14 cellular contexts compared by ENCODE assay signal in genomic region chr7:24660541-24660940, GRCh38.
DNase-seq lines count a peak whose midpoint lies in the region; ATAC-seq, FAIRE-seq and TF ChIP-seq lines count a peak whose summit lies in the region.
"Had no signal": no experiment of that assay in that cellular context is flagged by ENCODE, and none has a peak within 500 bp of the region (broad histone marks: within the 10 kb centered on the region; RNA-seq: fewer than 3 reads in every experiment).

No MANE protein-coding gene starts in this region.

- no peak overlapping the region for H3K9ac ChIP-seq in subcutaneous abdominal adipose tissue (ENCODE audit: low read length in 5 of 5)

- H3K9me3 Mint-ChIP-seq in naive thymus-derived CD8-positive, alpha-beta T cell, result no peaks in the 10 kb centered on the region
- H3K9me3 Mint-ChIP-seq in CD4-positive, alpha-beta T cell, result no peaks in the 10 kb centered on the region

- CTCF ChIA-PET in CD4-positive, alpha-beta T cell (lab: Charles Lee), result no interaction called here

- FAIRE-seq in GM19239 (lab: Jason Lieb, UNC), result peak; percentile 8

- H3K36me3 Mint-ChIP-seq in naive thymus-derived CD8-positive, alpha-beta T cell, result peaks cover 6 to 31% (median 29%) of the 10 kb centered on the region in 3 donors
- peaks cover 22% of the 10 kb centered on the region for H3K36me3 Mint-ChIP-seq in CD4-positive, alpha-beta T cell (ENCODE audit: low read depth)
- H3K36me3 Mint-ChIP-seq: CD14-positive monocyte had no signal

- no peaks in the 10 kb centered on the region for H3K27me3 Mint-ChIP-seq in naive thymus-derived CD8-positive, alpha-beta T cell
- no peaks in the 10 kb centered on the region for H3K27me3 Mint-ChIP-seq in CD4-positive, alpha-beta T cell

- TF ChIP-seq CTCF in cardiac fibroblast (IDR thresholded peaks at IDR 0.05; ENCODE audit: low read depth, low read length) (no peak), fibroblast of villous mesenchyme (IDR thresholded peaks at IDR 0.05; ENCODE audit: insufficient read depth, low read depth, low read length) (no peak)
- no peak for TF ChIP-seq CTCF in CD4-positive, alpha-beta T cell (IDR thresholded peaks at IDR 0.05)

- peaks cover 0 to 25% (median 21%) of the 10 kb centered on the region in 5 donors for H3K4me1 ChIP-seq in subcutaneous abdominal adipose tissue (ENCODE audit: control insufficient read depth in 5 of 5, insufficient read depth in 5 of 5, low read length in 5 of 5)
- H3K4me1 ChIP-seq: Caco-2 had no signal

- H3K27ac ChIP-seq in subcutaneous abdominal adipose tissue (ENCODE audit: low read depth, low read length), result peak overlapping the region; percentile 63
- no peak overlapping the region for H3K27ac ChIP-seq in CD4-positive, alpha-beta T cell (ENCODE audit: low read depth, low read length)

- ATAC-seq in naive thymus-derived CD8-positive, alpha-beta T cell, result no peak
- ATAC-seq in CD4-positive, alpha-beta T cell (ENCODE audit: poor library complexity), result no peak
- ATAC-seq: SK-N-SH treated with all-trans-retinoic acid at 6 μM for 48 hours had no signal

- no peaks in the 10 kb centered on the region for H3K9me3 ChIP-seq in subcutaneous abdominal adipose tissue (ENCODE audit: control insufficient read depth in 5 of 5, low read length in 5 of 5)
- H3K9me3 ChIP-seq in CD4-positive, alpha-beta T cell (ENCODE audit: control insufficient read depth, low read length), result no peaks in the 10 kb centered on the region
- H3K9me3 ChIP-seq: Caco-2 had no signal

- H3K36me3 ChIP-seq in subcutaneous abdominal adipose tissue (ENCODE audit: control insufficient read depth in 5 of 5, insufficient read depth in 5 of 5, low read length in 5 of 5), result no peaks in the 10 kb centered on the region

- H3K27me3 ChIP-seq in subcutaneous abdominal adipose tissue (ENCODE audit: control insufficient read depth in 5 of 5, insufficient read depth in 4 of 5, low read length in 5 of 5), result no peaks in the 10 kb centered on the region
- no peaks in the 10 kb centered on the region for H3K27me3 ChIP-seq in CD4-positive, alpha-beta T cell (ENCODE audit: control insufficient read depth, insufficient read depth, low read length)

- no peak for DNase-seq in GM19239 (ENCODE audit: insufficient read length, low spot score)
- peak; percentile 67 to 81 for DNase-seq in cardiac fibroblast (ENCODE audit: low read depth in 2 of 2)
- DNase-seq in fibroblast of villous mesenchyme (ENCODE audit: low read depth), result peak; percentile 77
- no peak for DNase-seq in naive thymus-derived CD8-positive, alpha-beta T cell
- no peak for DNase-seq in GM19238 (ENCODE audit: insufficient read length, low spot score)
- DNase-seq in CD4-positive, alpha-beta T cell, result no peak
- DNase-seq: Caco-2, KG1, NCI-H1092, NCI-H446 treated with DMSO at 0.1 percent for 48 hours, SHP77 had no signal

- H3K27ac Mint-ChIP-seq in naive thymus-derived CD8-positive, alpha-beta T cell, result no peak overlapping the region
- no peak overlapping the region for H3K27ac Mint-ChIP-seq in CD4-positive, alpha-beta T cell

- H3K4me1 Mint-ChIP-seq in naive thymus-derived CD8-positive, alpha-beta T cell, result no peaks in the 10 kb centered on the region
- H3K4me1 Mint-ChIP-seq in CD4-positive, alpha-beta T cell (ENCODE audit: low read depth), result no peaks in the 10 kb centered on the region
- H3K4me1 Mint-ChIP-seq: CD14-positive monocyte had no signal

- intact Hi-C loops in CD4-positive, alpha-beta T cell (cut with DNase I, micrococcal nuclease), result loop anchor here in 1 of 2 experiments (10.0 kb wide), 2 partner anchors 966 to 1386 kb away; no protein-coding TSS in a partner anchor

- POLR2A ChIA-PET in naive thymus-derived CD8-positive, alpha-beta T cell (lab: Charles Lee), result no interaction called here
- POLR2A ChIA-PET in CD4-positive, alpha-beta T cell (lab: Charles Lee), result no interaction called here

- H3K4me3 ChIP-seq in cardiac fibroblast (replicated peaks in 1 of 2; ENCODE audit: low read depth in 2 of 2, low read length in 2 of 2), result no peak overlapping the region
- H3K4me3 ChIP-seq in fibroblast of villous mesenchyme (ENCODE audit: low read depth, low read length), result no peak overlapping the region
- no peak overlapping the region for H3K4me3 ChIP-seq in subcutaneous abdominal adipose tissue (ENCODE audit: low read depth in 1 of 5, low read length in 5 of 5)

- no peak overlapping the region for H3K4me3 Mint-ChIP-seq in naive thymus-derived CD8-positive, alpha-beta T cell
- H3K4me3 Mint-ChIP-seq in CD4-positive, alpha-beta T cell, result no peak overlapping the region
- H3K4me3 Mint-ChIP-seq: CD14-positive monocyte had no signal

Comparison
In these comparisons a context has a peak if more than half of its experiments do, and no peak if none do; other contexts are left out.
1. DNase-seq: peak in cardiac fibroblast (2 of 2) and fibroblast of villous mesenchyme (single experiment); none in GM19239 (single experiment), naive thymus-derived CD8-positive, alpha-beta T cell (0 of 10), GM19238 (single experiment) and CD4-positive, alpha-beta T cell (0 of 10).